In the genomic region with DNA sequence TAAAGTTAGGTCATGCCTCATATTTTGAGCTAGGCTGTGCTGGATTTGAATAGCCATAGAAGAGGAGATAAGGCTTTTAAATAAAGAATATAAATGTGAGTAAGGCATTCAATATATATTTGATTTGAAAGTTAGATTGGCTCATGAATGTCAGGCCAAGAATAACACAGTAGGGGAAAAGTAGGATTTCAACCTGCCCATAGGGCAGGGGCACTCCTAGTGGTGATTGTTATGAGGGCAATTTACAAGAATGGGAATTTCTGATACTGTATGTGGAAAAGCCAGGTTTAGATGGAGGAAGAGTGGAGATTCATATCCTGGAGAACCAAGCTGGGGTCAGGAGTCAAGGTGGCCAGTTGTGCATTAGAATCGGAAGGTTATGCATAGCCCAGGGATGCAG, we compare ENCODE assay signal across 15 cellular contexts.
A peak's percentile ranks its signal among the peaks of the same experiment; 100 is the strongest.
DNase-seq lines count a peak whose midpoint lies in the region; ATAC-seq, FAIRE-seq and TF ChIP-seq lines count a peak whose summit lies in the region.
"Had no signal": no experiment of that assay in that cellular context is flagged by ENCODE, and none has a peak within 500 bp of the region (broad histone marks: within the 10 kb centered on the region; RNA-seq: fewer than 3 reads in every experiment).

No MANE protein-coding gene starts in this region.

- H3K4me1 Mint-ChIP-seq in nephron progenitor cell, result no peaks in the 10 kb centered on the region

- H3K36me3 ChIP-seq in GM06990 (ENCODE audit: control insufficient read depth, insufficient read depth, low read length) (no peaks in the 10 kb centered on the region), bronchial epithelial cell (ENCODE audit: control insufficient read depth, insufficient read depth, low read length) (no peaks in the 10 kb centered on the region)

- H3K36me3 Mint-ChIP-seq in nephron progenitor cell (ENCODE audit: low read depth), result peaks cover 87% of the 10 kb centered on the region

- ATAC-seq in HG03432 (IDR thresholded peaks at IDR 0.05; ENCODE audit: unreplicated experiment) (no peak), Right ventricle myocardium superior (ENCODE audit: poor library complexity) (no peak)

- FAIRE-seq in bronchial epithelial cell (lab: Jason Lieb, UNC), result no peak
- FAIRE-seq: frontal cortex, RCC 7860 had no signal

- H3K9me3 Mint-ChIP-seq in nephron progenitor cell, result peaks cover 61% of the 10 kb centered on the region

- no peak overlapping the region for H3K4me3 ChIP-seq in GM06990 (replicated peaks; ENCODE audit: low read depth, low read length)
- H3K4me3 ChIP-seq in bronchial epithelial cell (ENCODE audit: low read depth, low read length), result no peak overlapping the region
- H3K4me3 ChIP-seq: dorsolateral prefrontal cortex had no signal

- intact Hi-C loops in Right ventricle myocardium superior (cut with DNase I), result no loop called here

- H3K4me3 Mint-ChIP-seq in nephron progenitor cell, result no peak overlapping the region

- H3K27ac Mint-ChIP-seq in nephron progenitor cell, result no peak overlapping the region

- TF ChIP-seq CTCF in GM06990 (IDR thresholded peaks at IDR 0.05; ENCODE audit: insufficient read depth, low read length, poor library complexity, severe bottlenecking), result peak; percentile 21
- TF ChIP-seq CTCF in LNCAP (IDR thresholded peaks at IDR 0.05), result peak; percentile 17; the same call in 1 of the 2 replicates
- TF ChIP-seq CTCF in bronchial epithelial cell (IDR thresholded peaks at IDR 0.05; ENCODE audit: insufficient read depth, low read length, severe bottlenecking), result no peak
- peak; percentile 15 for TF ChIP-seq CTCF in nephron progenitor cell (IDR thresholded peaks at IDR 0.05)

- H3K27me3 Mint-ChIP-seq in nephron progenitor cell (ENCODE audit: low read depth, poor library complexity), result peaks cover 6% of the 10 kb centered on the region

- DNase-seq in GM06990 (ENCODE audit: extremely low read depth, insufficient read length) (no peak), bronchial epithelial cell (ENCODE audit: low read depth) (peak; percentile 3), nephron progenitor cell (no peak), NCI-H774 (lab: John Stamatoyannopoulos, UW) (no peak), Right ventricle myocardium superior (no peak), Kasumi-1 (lab: John Stamatoyannopoulos, UW) (no peak)
- DNase-seq: activated CD4-positive, alpha-beta T cell treated with anti-CD3 and anti-CD28 coated beads for 1 hour; activated T-cell treated with anti-CD3 and anti-CD28 coated beads for 4 hours; dorsolateral prefrontal cortex; GOT3; midbrain had no signal

- H3K27me3 ChIP-seq in GM06990 (replicated peaks; ENCODE audit: control insufficient read depth, insufficient read depth, low read length) (no peaks in the 10 kb centered on the region), bronchial epithelial cell (ENCODE audit: control insufficient read depth, insufficient read depth, low read length) (no peaks in the 10 kb centered on the region)
- H3K27me3 ChIP-seq: dorsolateral prefrontal cortex had no signal
